Comparison of ENCODE assay signal across 1 cellular context in the genomic region with DNA sequence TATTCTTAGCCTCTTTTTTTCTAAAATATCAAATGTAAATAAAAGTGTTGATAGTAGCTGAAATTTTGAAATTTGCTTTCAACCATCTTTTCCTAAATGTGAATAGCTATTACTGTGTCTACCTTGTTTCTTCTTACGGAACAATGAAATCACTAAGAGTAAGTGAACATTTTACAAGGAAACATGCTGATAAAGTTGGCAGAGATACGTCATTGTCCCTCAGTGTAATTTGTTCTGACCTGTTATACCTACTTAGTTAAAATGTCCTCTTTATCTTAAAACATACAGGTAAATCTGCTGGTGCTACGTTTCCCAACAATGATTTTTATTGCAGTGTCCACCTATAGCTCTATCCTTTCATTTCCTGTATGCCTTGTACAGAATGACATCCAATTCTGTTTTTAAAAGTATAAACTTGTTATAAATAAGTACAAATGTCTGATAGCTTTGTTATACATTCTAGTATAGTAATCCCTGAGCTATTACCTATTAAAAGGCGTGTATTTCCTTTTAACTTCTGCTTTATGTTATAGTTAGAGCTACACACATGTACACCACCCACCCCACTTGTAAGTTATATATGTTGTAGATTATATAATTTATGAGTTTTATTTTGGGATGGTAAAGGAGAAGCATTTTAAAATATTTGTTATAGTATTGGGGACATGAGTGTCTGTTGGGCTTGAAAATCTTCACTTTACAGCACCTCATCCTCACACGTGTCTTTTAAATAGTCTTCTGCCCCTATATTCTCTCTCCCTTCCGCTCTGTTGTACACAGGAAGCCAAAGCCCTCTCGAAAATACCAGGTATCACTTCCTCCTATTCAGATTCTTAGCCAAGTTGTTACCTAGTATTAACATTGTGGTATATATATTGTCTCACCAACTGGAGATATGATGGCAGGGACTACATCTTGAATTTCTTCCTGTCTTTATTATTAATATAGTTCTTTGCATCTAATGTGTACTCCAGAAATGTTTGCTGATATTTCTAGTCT.
TF ChIP-seq lines count a peak whose summit lies in the region.

No MANE protein-coding gene starts in this region.

TF ChIP-seq in GM12878, 131 proteins besides CTCF, POLR2A, EP300 and RAD21 (continued from another document):
- TF ChIP-seq, protein P1, sequence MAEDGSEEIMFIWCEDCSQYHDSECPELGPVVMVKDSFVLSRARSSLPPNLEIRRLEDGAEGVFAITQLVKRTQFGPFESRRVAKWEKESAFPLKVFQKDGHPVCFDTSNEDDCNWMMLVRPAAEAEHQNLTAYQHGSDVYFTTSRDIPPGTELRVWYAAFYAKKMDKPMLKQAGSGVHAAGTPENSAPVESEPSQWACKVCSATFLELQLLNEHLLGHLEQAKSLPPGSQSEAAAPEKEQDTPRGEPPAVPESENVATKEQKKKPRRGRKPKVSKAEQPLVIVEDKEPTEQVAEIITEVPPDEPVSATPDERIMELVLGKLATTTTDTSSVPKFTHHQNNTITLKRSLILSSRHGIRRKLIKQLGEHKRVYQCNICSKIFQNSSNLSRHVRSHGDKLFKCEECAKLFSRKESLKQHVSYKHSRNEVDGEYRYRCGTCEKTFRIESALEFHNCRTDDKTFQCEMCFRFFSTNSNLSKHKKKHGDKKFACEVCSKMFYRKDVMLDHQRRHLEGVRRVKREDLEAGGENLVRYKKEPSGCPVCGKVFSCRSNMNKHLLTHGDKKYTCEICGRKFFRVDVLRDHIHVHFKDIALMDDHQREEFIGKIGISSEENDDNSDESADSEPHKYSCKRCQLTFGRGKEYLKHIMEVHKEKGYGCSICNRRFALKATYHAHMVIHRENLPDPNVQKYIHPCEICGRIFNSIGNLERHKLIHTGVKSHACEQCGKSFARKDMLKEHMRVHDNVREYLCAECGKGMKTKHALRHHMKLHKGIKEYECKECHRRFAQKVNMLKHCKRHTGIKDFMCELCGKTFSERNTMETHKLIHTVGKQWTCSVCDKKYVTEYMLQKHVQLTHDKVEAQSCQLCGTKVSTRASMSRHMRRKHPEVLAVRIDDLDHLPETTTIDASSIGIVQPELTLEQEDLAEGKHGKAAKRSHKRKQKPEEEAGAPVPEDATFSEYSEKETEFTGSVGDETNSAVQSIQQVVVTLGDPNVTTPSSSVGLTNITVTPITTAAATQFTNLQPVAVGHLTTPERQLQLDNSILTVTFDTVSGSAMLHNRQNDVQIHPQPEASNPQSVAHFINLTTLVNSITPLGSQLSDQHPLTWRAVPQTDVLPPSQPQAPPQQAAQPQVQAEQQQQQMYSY (CRISPR knock-in tag; IDR thresholded peaks at IDR 0.05): no peak
- TF ChIP-seq RAD51 (IDR thresholded peaks at IDR 0.05): peak; percentile 53; the same call in 1 of the 2 replicates
- TF ChIP-seq MTA2 (IDR thresholded peaks at IDR 0.05; ENCODE audit: low read depth): peak; percentile 38; the same call in 1 of the 2 replicates
- TF ChIP-seq IRF4 (IDR thresholded peaks at IDR 0.05; ENCODE audit: low read depth, low read length): peak; percentile 72; the same call in 1 of the 2 replicates
- TF ChIP-seq BHLHE40 (IDR thresholded peaks at IDR 0.05; ENCODE audit: borderline replicate concordance in 1 of 2, low read depth in 2 of 2, low read length in 1 of 2): peak; percentile 69 to 73; a peak in 3 of 4 replicates
- TF ChIP-seq CEBPB (IDR thresholded peaks at IDR 0.05; ENCODE audit: borderline replicate concordance in 1 of 2, low read depth in 2 of 2, low read length in 2 of 2): no peak
- peak in 1 of 2 experiments; percentile 88; a peak in 2 of 4 replicates for TF ChIP-seq ETV6 (conservative IDR thresholded peaks at IDR 0.05 in 1 of 2, IDR thresholded peaks at IDR 0.05 in 1 of 2; ENCODE audit: borderline replicate concordance in 1 of 2, low read depth in 1 of 2)
- peak; percentile 89 for TF ChIP-seq MXI1 (IDR thresholded peaks at IDR 0.05; ENCODE audit: low read depth, low read length)
- TF ChIP-seq NFIC (IDR thresholded peaks at IDR 0.05; ENCODE audit: low read depth, low read length): peak; percentile 59; the same call in 1 of the 2 replicates
- peak; percentile 13; the same call in 1 of the 2 replicates for TF ChIP-seq JUNB (IDR thresholded peaks at IDR 0.05)
- TF ChIP-seq SREBF1 (IDR thresholded peaks at IDR 0.05; ENCODE audit: low read length): no peak
- 0 out of 2 replicates have a peak, but pooled peaks have one; percentile 38 for TF ChIP-seq CBFB (IDR thresholded peaks at IDR 0.05; ENCODE audit: low read depth)
- 0 out of 2 replicates have a peak, but pooled peaks have one; percentile 27 for TF ChIP-seq MEF2A (IDR thresholded peaks at IDR 0.05; ENCODE audit: insufficient read depth, low read depth, low read length)
- TF ChIP-seq, protein P2, sequence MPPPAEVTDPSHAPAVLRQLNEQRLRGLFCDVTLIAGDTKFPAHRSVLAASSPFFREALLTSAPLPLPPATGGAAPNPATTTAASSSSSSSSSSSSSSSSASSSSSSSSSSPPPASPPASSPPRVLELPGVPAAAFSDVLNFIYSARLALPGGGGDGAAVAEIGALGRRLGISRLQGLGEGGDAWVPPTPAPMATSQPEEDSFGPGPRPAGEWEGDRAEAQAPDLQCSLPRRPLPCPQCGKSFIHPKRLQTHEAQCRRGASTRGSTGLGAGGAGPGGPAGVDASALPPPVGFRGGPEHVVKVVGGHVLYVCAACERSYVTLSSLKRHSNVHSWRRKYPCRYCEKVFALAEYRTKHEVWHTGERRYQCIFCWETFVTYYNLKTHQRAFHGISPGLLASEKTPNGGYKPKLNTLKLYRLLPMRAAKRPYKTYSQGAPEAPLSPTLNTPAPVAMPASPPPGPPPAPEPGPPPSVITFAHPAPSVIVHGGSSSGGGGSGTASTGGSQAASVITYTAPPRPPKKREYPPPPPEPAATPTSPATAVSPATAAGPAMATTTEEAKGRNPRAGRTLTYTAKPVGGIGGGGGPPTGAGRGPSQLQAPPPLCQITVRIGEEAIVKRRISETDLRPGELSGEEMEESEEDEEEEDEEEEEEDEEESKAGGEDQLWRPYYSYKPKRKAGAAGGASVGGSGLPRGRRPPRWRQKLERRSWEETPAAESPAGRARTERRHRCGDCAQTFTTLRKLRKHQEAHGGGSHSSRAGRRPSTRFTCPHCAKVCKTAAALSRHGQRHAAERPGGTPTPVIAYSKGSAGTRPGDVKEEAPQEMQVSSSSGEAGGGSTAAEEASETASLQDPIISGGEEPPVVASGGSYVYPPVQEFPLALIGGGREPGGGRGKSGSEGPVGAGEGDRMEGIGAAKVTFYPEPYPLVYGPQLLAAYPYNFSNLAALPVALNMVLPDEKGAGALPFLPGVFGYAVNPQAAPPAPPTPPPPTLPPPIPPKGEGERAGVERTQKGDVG (CRISPR knock-in tag; IDR thresholded peaks at IDR 0.05): no peak
- peak; percentile 44; the same call in 1 of the 2 replicates for TF ChIP-seq BCL11A (IDR thresholded peaks at IDR 0.05; ENCODE audit: low read depth, low read length)
- TF ChIP-seq SIX5 (IDR thresholded peaks at IDR 0.05; ENCODE audit: low read depth, low read length, severe bottlenecking): no peak
- TF ChIP-seq, protein P3, sequence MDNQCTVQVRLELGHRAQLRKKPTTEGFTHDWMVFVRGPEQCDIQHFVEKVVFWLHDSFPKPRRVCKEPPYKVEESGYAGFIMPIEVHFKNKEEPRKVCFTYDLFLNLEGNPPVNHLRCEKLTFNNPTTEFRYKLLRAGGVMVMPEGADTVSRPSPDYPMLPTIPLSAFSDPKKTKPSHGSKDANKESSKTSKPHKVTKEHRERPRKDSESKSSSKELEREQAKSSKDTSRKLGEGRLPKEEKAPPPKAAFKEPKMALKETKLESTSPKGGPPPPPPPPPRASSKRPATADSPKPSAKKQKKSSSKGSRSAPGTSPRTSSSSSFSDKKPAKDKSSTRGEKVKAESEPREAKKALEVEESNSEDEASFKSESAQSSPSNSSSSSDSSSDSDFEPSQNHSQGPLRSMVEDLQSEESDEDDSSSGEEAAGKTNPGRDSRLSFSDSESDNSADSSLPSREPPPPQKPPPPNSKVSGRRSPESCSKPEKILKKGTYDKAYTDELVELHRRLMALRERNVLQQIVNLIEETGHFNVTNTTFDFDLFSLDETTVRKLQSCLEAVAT (IDR thresholded peaks at IDR 0.05): no peak
- TF ChIP-seq ZBED1 (IDR thresholded peaks at IDR 0.05; ENCODE audit: borderline replicate concordance): peak; percentile 24; the same call in 1 of the 2 replicates
- 0 out of 2 replicates have a peak, but pooled peaks have one; percentile 50 for TF ChIP-seq ATF7 (IDR thresholded peaks at IDR 0.05; ENCODE audit: low read depth)
- TF ChIP-seq NR2C1 (IDR thresholded peaks at IDR 0.05): peak; percentile 25; the same call in 1 of the 2 replicates
- peak; percentile 96 for TF ChIP-seq SPI1 (IDR thresholded peaks at IDR 0.05; ENCODE audit: borderline replicate concordance, insufficient read depth, low read depth, low read length)
- peak; percentile 47 for TF ChIP-seq CREM (IDR thresholded peaks at IDR 0.05; ENCODE audit: low read depth)
- no peak for TF ChIP-seq NR2F1 (conservative IDR thresholded peaks at IDR 0.05)
- peak; percentile 51; the same call in 1 of the 2 replicates for TF ChIP-seq GABPA (IDR thresholded peaks at IDR 0.05; ENCODE audit: low read depth)
- TF ChIP-seq, protein P4, sequence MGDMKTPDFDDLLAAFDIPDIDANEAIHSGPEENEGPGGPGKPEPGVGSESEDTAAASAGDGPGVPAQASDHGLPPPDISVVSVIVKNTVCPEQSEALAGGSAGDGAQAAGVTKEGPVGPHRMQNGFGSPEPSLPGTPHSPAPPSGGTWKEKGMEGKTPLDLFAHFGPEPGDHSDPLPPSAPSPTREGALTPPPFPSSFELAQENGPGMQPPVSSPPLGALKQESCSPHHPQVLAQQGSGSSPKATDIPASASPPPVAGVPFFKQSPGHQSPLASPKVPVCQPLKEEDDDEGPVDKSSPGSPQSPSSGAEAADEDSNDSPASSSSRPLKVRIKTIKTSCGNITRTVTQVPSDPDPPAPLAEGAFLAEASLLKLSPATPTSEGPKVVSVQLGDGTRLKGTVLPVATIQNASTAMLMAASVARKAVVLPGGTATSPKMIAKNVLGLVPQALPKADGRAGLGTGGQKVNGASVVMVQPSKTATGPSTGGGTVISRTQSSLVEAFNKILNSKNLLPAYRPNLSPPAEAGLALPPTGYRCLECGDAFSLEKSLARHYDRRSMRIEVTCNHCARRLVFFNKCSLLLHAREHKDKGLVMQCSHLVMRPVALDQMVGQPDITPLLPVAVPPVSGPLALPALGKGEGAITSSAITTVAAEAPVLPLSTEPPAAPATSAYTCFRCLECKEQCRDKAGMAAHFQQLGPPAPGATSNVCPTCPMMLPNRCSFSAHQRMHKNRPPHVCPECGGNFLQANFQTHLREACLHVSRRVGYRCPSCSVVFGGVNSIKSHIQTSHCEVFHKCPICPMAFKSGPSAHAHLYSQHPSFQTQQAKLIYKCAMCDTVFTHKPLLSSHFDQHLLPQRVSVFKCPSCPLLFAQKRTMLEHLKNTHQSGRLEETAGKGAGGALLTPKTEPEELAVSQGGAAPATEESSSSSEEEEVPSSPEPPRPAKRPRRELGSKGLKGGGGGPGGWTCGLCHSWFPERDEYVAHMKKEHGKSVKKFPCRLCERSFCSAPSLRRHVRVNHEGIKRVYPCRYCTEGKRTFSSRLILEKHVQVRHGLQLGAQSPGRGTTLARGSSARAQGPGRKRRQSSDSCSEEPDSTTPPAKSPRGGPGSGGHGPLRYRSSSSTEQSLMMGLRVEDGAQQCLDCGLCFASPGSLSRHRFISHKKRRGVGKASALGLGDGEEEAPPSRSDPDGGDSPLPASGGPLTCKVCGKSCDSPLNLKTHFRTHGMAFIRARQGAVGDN (IDR thresholded peaks at IDR 0.05): peak; percentile 37
- TF ChIP-seq MEF2B (IDR thresholded peaks at IDR 0.05; ENCODE audit: partially characterized antibody, poor library complexity, severe bottlenecking): peak; percentile 16
